19 cellular contexts compared by ENCODE assay signal in the genomic region with DNA sequence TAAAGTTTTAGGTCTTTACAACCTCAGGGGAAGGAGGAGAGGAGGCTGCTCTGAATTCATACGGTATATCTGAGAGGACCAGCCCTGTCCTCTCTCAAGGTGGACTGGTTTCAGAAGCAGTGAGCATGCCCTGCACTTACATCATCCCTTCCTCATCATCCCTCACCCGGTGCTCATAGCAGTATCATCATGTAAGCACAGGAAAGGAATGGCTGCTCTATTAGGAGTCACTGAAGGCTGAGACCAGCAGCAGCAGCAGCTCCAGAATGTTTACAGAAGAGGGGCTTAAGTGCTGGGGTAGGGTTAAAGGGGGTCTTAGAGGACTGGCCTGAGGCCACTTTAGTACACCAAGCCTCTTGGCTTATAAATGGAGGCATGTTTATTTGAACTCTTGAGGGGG.
DNase-seq lines count a peak whose midpoint lies in the region; TF ChIP-seq lines count a peak whose summit lies in the region.
"Had no signal": no experiment of that assay in that cellular context is flagged by ENCODE, and none has a peak within 500 bp of the region (broad histone marks: within the 10 kb centered on the region; RNA-seq: fewer than 3 reads in every experiment).

No MANE protein-coding gene starts in this region.

- TF ChIP-seq CTCF in ascending aorta (IDR thresholded peaks at IDR 0.05) = no peak
- no peak for TF ChIP-seq CTCF in hepatocyte (IDR thresholded peaks at IDR 0.05; ENCODE audit: poor library complexity)
- TF ChIP-seq CTCF in GM10248 (IDR thresholded peaks at IDR 0.05; ENCODE audit: control extremely low read depth, extremely low read depth, low read depth, missing control alignments) = no peak
- TF ChIP-seq CTCF in colonic mucosa (IDR thresholded peaks at IDR 0.05) = no peak

- no peaks in the 10 kb centered on the region for H4K20me1 ChIP-seq in hepatocyte (ENCODE audit: insufficient read depth, poor library complexity, severe bottlenecking)

- no peaks in the 10 kb centered on the region for H3K79me2 ChIP-seq in hepatocyte

- H3K9ac ChIP-seq in stomach smooth muscle (ENCODE audit: low read length in 2 of 2) (no peak overlapping the region), colonic mucosa (ENCODE audit: low read depth in 2 of 2, low read length in 2 of 2) (no peak overlapping the region)

- H3K27ac ChIP-seq in ascending aorta (peak overlapping the region; percentile 54 to 69), hepatocyte (peak overlapping the region; percentile 10), stomach smooth muscle (ENCODE audit: low read length) (peak overlapping the region; percentile 37), colonic mucosa (no peak overlapping the region)
- H3K27ac ChIP-seq: thyroid gland had no signal

- DNase-seq in EH (ENCODE audit: low read depth) (peak; percentile 27), ascending aorta (ENCODE audit: low spot score in 2 of 2) (no peak), hepatocyte (ENCODE audit: low spot score) (no peak), GM10248 (ENCODE audit: extremely low spot score) (no peak), NCI-H226 (no peak), colonic mucosa (no peak)
- no peak for DNase-seq in activated effector memory CD4-positive, alpha-beta T cell treated with anti-CD3 and anti-CD28 coated beads, Interleukin-2, amount 50 U/mL, for 16 hours
- DNase-seq: activated CD8-positive, alpha-beta memory T cell treated with anti-CD3 and anti-CD28 coated beads, Interleukin-2, amount 50 U/mL, for 4 hours; activated naive CD8-positive, alpha-beta T cell treated with anti-CD3 and anti-CD28 coated beads, Interleukin-2, amount 10 ng/mL, durations not matched to agents 7 days and 5 days; left cardiac atrium; MG63; naive B cell; NCI-H2081 treated with DMSO at 0.1 percent for 48 hours; NCI-H446; OCI-M1; stimulated activated CD4-positive, alpha-beta T cell treated with anti-CD3 and anti-CD28 coated beads, Interleukin-4, amount 100 ng/mL, for 1 hour; thyroid gland had no signal

- CTCF ChIA-PET in GM10248 (lab: Yijun Ruan, JAX) = no interaction called here

- intact Hi-C loops in ascending aorta (cut with DNase I) = no loop called here
- intact Hi-C loops in colonic mucosa (cut with DNase I) = no loop called here

- H3K9me3 ChIP-seq in ascending aorta (peaks cover 0 to 5% of the 10 kb centered on the region in 2 donors), hepatocyte (ENCODE audit: low read depth) (no peaks in the 10 kb centered on the region), stomach smooth muscle (ENCODE audit: control insufficient read depth in 2 of 2, low read length in 2 of 2) (no peaks in the 10 kb centered on the region), colonic mucosa (no peaks in the 10 kb centered on the region)
- H3K9me3 ChIP-seq: MG63, thyroid gland had no signal

- POLR2A ChIA-PET in GM10248 (lab: Yijun Ruan, JAX) = no interaction called here

- no peaks in the 10 kb centered on the region for H3K27me3 ChIP-seq in ascending aorta
- no peaks in the 10 kb centered on the region for H3K27me3 ChIP-seq in hepatocyte
- no peaks in the 10 kb centered on the region for H3K27me3 ChIP-seq in stomach smooth muscle (ENCODE audit: control insufficient read depth in 1 of 2, insufficient read depth in 2 of 2, low read length in 2 of 2)
- no peaks in the 10 kb centered on the region for H3K27me3 ChIP-seq in colonic mucosa
- H3K27me3 ChIP-seq: MG63, thyroid gland had no signal

- H3K4me3 ChIP-seq in ascending aorta (no peak overlapping the region), hepatocyte (no peak overlapping the region), stomach smooth muscle (ENCODE audit: low read length in 2 of 2) (no peak overlapping the region), colonic mucosa (no peak overlapping the region)
- H3K4me3 ChIP-seq: K562, MG63, thyroid gland had no signal

- WGBS in hepatocyte (ENCODE audit: low lambda C conversion rate, missing lambda C conversion rate) = 55% methylated on average over 2 of the region's 2 CpGs

- H3K4me2 ChIP-seq in hepatocyte = no peak overlapping the region

- no peak overlapping the region for H2AFZ ChIP-seq in hepatocyte

- no peaks in the 10 kb centered on the region for H3K9me2 ChIP-seq in hepatocyte (replicated peaks; ENCODE audit: insufficient read depth)

- no peaks in the 10 kb centered on the region for H3K36me3 ChIP-seq in ascending aorta
- no peaks in the 10 kb centered on the region for H3K36me3 ChIP-seq in hepatocyte (replicated peaks; ENCODE audit: insufficient read depth, low read depth)
- H3K36me3 ChIP-seq in stomach smooth muscle (ENCODE audit: control insufficient read depth in 2 of 2, insufficient read depth in 2 of 2, low read length in 2 of 2) = no peaks in the 10 kb centered on the region
- H3K36me3 ChIP-seq in colonic mucosa = no peaks in the 10 kb centered on the region
- H3K36me3 ChIP-seq: MG63, thyroid gland had no signal

- H3K4me1 ChIP-seq in ascending aorta (peaks cover 0 to 15% of the 10 kb centered on the region in 2 donors), hepatocyte (ENCODE audit: insufficient read depth) (peaks cover 10% of the 10 kb centered on the region), stomach smooth muscle (ENCODE audit: control insufficient read depth, insufficient read depth, low read length) (peaks cover 17% of the 10 kb centered on the region), colonic mucosa (no peaks in the 10 kb centered on the region)
- H3K4me1 ChIP-seq: thyroid gland had no signal
